In genomic region chr22:49450521-49450920, GRCh38 we compare ENCODE assay signal across 1 cellular context.
TF ChIP-seq lines count a peak whose summit lies in the region.

No MANE protein-coding gene starts in this region.

TF ChIP-seq in WTC11, 78 proteins besides CTCF, POLR2A, EP300 and RAD21 (continued from another document):
- TF ChIP-seq ZMAT4 (CRISPR knock-in tag; IDR thresholded peaks at IDR 0.05) (no peak), FOXP1 (CRISPR knock-in tag; IDR thresholded peaks at IDR 0.05; ENCODE audit: borderline replicate concordance) (no peak), HMGXB4 (CRISPR knock-in tag; IDR thresholded peaks at IDR 0.05) (no peak), USF1 (CRISPR knock-in tag; IDR thresholded peaks at IDR 0.05) (no peak), ZNF263 (CRISPR knock-in tag; IDR thresholded peaks at IDR 0.05; ENCODE audit: low read depth) (no peak), AR (CRISPR knock-in tag; IDR thresholded peaks at IDR 0.05) (no peak)
